Comparison of ENCODE assay signal across 22 cellular contexts in genomic region chr20:57755609-57756008, GRCh38.
"Had no signal": no experiment of that assay in that cellular context is flagged by ENCODE, and none has a peak within 500 bp of the region (broad histone marks: within the 10 kb centered on the region; RNA-seq: fewer than 3 reads in every experiment).

No MANE protein-coding gene starts in this region.

- H3K36me3 ChIP-seq: neural progenitor cell, right atrium auricular region, spleen, stomach, thyroid gland, vagina had no signal

- FAIRE-seq: endometrium, frontal cortex, kidney had no signal

- ATAC-seq: effector memory CD8-positive, alpha-beta T cell; left lobe of liver; naive thymus-derived CD4-positive, alpha-beta T cell had no signal

- H3K79me2 ChIP-seq: parathyroid adenoma had no signal

- H2AFZ ChIP-seq: neural progenitor cell, parathyroid adenoma had no signal

- H3K9me3 Mint-ChIP-seq: effector memory CD8-positive, alpha-beta T cell; nephron had no signal

- H3K27ac Mint-ChIP-seq: effector memory CD8-positive, alpha-beta T cell; naive thymus-derived CD4-positive, alpha-beta T cell; nephron; neural progenitor cell; progenitor cell of endocrine pancreas had no signal

- DNase-seq: cortex of kidney; effector memory CD8-positive, alpha-beta T cell; kidney; mesenchymal stem cell; midbrain; naive thymus-derived CD4-positive, alpha-beta T cell; spleen; stimulated activated CD4-positive, alpha-beta T cell treated with anti-CD3 and anti-CD28 coated beads, Interleukin-4, amount 100 ng/mL, for 4 hours; stimulated activated naive CD4-positive, alpha-beta T cell; stomach; thyroid gland; trophoblast cell had no signal

- H3K9me3 ChIP-seq: thyroid gland, vagina had no signal

- H3K4me2 ChIP-seq: neural progenitor cell had no signal

- H3K9ac ChIP-seq: neural progenitor cell, parathyroid adenoma had no signal

- H3K4me3 ChIP-seq: neural progenitor cell, right atrium auricular region, skin epidermis, spleen, stomach, thyroid gland, vagina had no signal

- H3K4me1 ChIP-seq: parathyroid adenoma, stomach, thyroid gland, vagina had no signal

- H3K36me3 Mint-ChIP-seq: naive thymus-derived CD4-positive, alpha-beta T cell; neural progenitor cell had no signal

- H3K27ac ChIP-seq: neural progenitor cell, parathyroid adenoma, right atrium auricular region, skin epidermis, spleen, stomach, thyroid gland, vagina had no signal

- H3K4me3 Mint-ChIP-seq: effector memory CD8-positive, alpha-beta T cell; naive thymus-derived CD4-positive, alpha-beta T cell; nephron; neural progenitor cell had no signal

- H3K27me3 ChIP-seq: neural progenitor cell, right atrium auricular region, stomach, thyroid gland, vagina had no signal
